Comparison of ENCODE assay signal across 8 cellular contexts in genomic region chr11:110296226-110297081, GRCh38. TPM values are rescaled to one million over a fixed set of nuclear protein-coding genes. Genes with fewer than 3 reads are reported as not detected.
A peak's percentile ranks its signal among the peaks of the same experiment; 100 is the strongest.
DNase-seq lines count a peak whose midpoint lies in the region; ATAC-seq, FAIRE-seq and TF ChIP-seq lines count a peak whose summit lies in the region.

Gene RDX (minus strand): TSS chr11:110296614. CDS start chr11:110279692, 16,922 bp downstream.

- no peaks in the 10 kb centered on the region for H3K27me3 ChIP-seq in stomach

- peak within 1 kb of the TSS; percentile 50 to 76 for H3K27ac Mint-ChIP-seq in natural killer cell

- no peak for TF ChIP-seq CTCF in fibroblast of the aortic adventitia (IDR thresholded peaks at IDR 0.05; ENCODE audit: insufficient read depth, low read length)
- TF ChIP-seq CTCF in natural killer cell (IDR thresholded peaks at IDR 0.05): no peak
- TF ChIP-seq CTCF in stomach (IDR thresholded peaks at IDR 0.05): peak in 2 of 7 experiments; percentile 7 to 41

- H3K4me1 Mint-ChIP-seq in natural killer cell: peaks cover 13 to 15% of the 10 kb centered on the region in 2 donors

- H3K36me3 Mint-ChIP-seq in natural killer cell: no peaks in the 10 kb centered on the region

- H3K9me3 Mint-ChIP-seq in natural killer cell: peaks cover 0 to 2% of the 10 kb centered on the region in 2 donors

- H3K4me1 ChIP-seq in stomach: peaks cover 38 to 70% (median 54%) of the 10 kb centered on the region in 4 donors

- no peak for TF ChIP-seq POLR2A in stomach (IDR thresholded peaks at IDR 0.05)

- TF ChIP-seq EP300 in stomach (IDR thresholded peaks at IDR 0.05): no peak

- WGBS in stomach, 5 donors: 0 to 1% (median 0%) methylated on average over 20 to 113 of the region's 113 CpGs

- FAIRE-seq in HTR-8/SVneo (lab: Jason Lieb, UNC) (peak; percentile 63), RCC 7860 (lab: Jason Lieb, UNC) (peak; percentile 55)

- H3K4me3 Mint-ChIP-seq in natural killer cell: peak within 1 kb of the TSS; percentile 91

- peak within 1 kb of the TSS; percentile 82 for H3K4me3 ChIP-seq in fibroblast of the aortic adventitia (ENCODE audit: low read depth, low read length)
- H3K4me3 ChIP-seq in stomach: peak within 1 kb of the TSS; percentile 63 to 98 (median 84)

- intact Hi-C loops in natural killer cell (cut with micrococcal nuclease): loop anchor here (5.0 kb wide), 1 partner anchor 136 kb away; no protein-coding TSS in a partner anchor
- intact Hi-C loops in stomach (cut with DNase I; ENCODE audit: low total_unique reads): no loop called here

- H3K9me3 ChIP-seq in stomach: peaks cover 0 to 5% (median 0%) of the 10 kb centered on the region in 4 donors

- H3K27ac ChIP-seq in stomach: peak within 1 kb of the TSS; percentile 96 to 100 (median 98)

- ATAC-seq in GM21381 (IDR thresholded peaks at IDR 0.05; ENCODE audit: unreplicated experiment) (peak; percentile 80), natural killer cell (peak; percentile 70 to 82 (median 81))

- no peaks in the 10 kb centered on the region for H3K27me3 Mint-ChIP-seq in natural killer cell (ENCODE audit: low read depth in 2 of 2)

- H3K36me3 ChIP-seq in stomach: no peaks in the 10 kb centered on the region

- DNase-seq in DMS114 treated with DMSO at 0.1 percent for 48 hours (lab: John Stamatoyannopoulos, UW; ENCODE audit: unreplicated experiment) (peak; percentile 46), HTR-8/SVneo (ENCODE audit: insufficient read length, low spot score) (peak; percentile 82), RCC 7860 (ENCODE audit: low spot score) (peak; percentile 77), fibroblast of the aortic adventitia (ENCODE audit: low read depth) (peak; percentile 69), natural killer cell (peak; percentile 53), stomach (peak; percentile 75)
- DNase-seq in activated T-helper 9 cell treated with anti-CD3 and anti-CD28 coated beads, Interleukin-2, amount 50 U/mL, for 16 hours (ENCODE audit: low read depth): peak; percentile 54

RNA-seq across cellular contexts. Expression of gene RDX, which starts in this region (rescaled TPM):
- 108 and 307 TPM in 2 replicates for total RNA-seq in fibroblast of the aortic adventitia (ENCODE audit: low replicate concordance)
- 10 to 100 TPM; 22.6 to 31.1 (median 25.9) TPM for total RNA-seq in natural killer cell
- 100 to 1,000 TPM in 1 of 5 donors, 10 to 100 TPM in 4; 49.4 to 426 (median 65.3) TPM for total RNA-seq in stomach
- 10 to 100 TPM; 18.1 to 25.1 (median 22.8) TPM for polyA plus RNA-seq in stomach

Comparison
In these comparisons a context has a peak if more than half of its experiments do, and no peak if none do; other contexts are left out.
1. Peak in every context shown above with its lines: DNase-seq, ATAC-seq, H3K4me3 ChIP-seq and H3K27ac ChIP-seq.